In the genomic region with DNA sequence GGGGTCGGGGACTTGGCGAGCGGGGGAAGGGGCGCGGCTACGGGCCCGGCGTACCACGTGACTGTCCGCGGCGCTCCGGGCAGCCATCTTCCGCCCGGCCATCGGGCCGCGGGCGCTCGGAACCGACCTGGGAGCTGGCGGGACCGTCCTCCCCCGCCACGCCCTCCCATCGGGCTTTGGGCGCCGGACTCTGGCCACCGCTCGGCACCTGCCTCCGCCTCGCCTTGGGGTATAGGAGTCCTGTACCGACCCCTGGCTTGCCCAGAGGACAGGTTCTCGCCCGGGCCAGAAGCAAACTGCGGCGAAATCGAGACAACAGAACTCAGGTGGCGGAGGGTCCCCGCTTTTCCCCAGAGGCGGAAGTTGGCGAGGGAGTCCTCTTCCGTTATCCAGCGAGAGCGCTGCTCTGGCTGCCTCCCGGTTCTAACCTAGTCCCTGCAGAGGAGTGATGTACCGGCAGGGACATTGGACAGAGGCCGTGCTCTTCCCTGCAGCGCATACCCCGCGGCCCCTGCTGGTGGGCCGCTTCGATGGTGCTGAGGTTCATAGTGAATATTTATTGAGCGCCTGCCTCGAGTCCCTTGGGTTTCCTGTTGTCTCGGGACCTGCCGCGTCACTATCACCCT, we compare ENCODE assay signal across 8 cellular contexts.
A peak's percentile ranks its signal among the peaks of the same experiment; 100 is the strongest.
DNase-seq lines count a peak whose midpoint lies in the region; ATAC-seq and TF ChIP-seq lines count a peak whose summit lies in the region.

No MANE protein-coding gene starts in this region.

- ATAC-seq in GM18502 (IDR thresholded peaks at IDR 0.05; ENCODE audit: poor library complexity, unreplicated experiment) = peak; percentile 45
- ATAC-seq in HG02884 (IDR thresholded peaks at IDR 0.05; ENCODE audit: unreplicated experiment) = peak; percentile 39

- peak overlapping the region; percentile 97 for H3K27ac ChIP-seq in WERI-Rb-1
- peak overlapping the region; percentile 99 for H3K27ac ChIP-seq in caudate nucleus (ENCODE audit: low read depth, low read length)

- in situ Hi-C loops in ACHN (cut with HindIII; ENCODE audit: low pct_ligation_motif_present, low pct_unique_long_range_greater_than_20kb, low sequenced_read_pairs) = no loop called here

- DNase-seq in ACHN (peak; percentile 85), NCI-H187 (lab: John Stamatoyannopoulos, UW) (peak; percentile 47 to 62), WERI-Rb-1 (peak; percentile 54), caudate nucleus (lab: John Stamatoyannopoulos, UW) (peak in 57 of 61 donors; percentile 52 to 97 (median 81)), islet precursor cell (peak; percentile 88)
- DNase-seq in stimulated activated CD4-positive, alpha-beta T cell treated with anti-CD3 and anti-CD28 coated beads, Interleukin-15, amount 100 ng/mL, for 24 hours = peak; percentile 73

- peak overlapping the region; percentile 61 for H3K4me3 ChIP-seq in WERI-Rb-1 (ENCODE audit: low read depth, low read length)

- TF ChIP-seq CTCF in WERI-Rb-1 (IDR thresholded peaks at IDR 0.05; ENCODE audit: low read depth, low read length) = peak; percentile 28; the same call in 1 of the 2 replicates

- H3K36me3 ChIP-seq in WERI-Rb-1 = no peaks in the 10 kb centered on the region

- H3K27me3 ChIP-seq in WERI-Rb-1 (ENCODE audit: insufficient read depth, low read depth, severe bottlenecking) = no peaks in the 10 kb centered on the region

- H3K9me3 ChIP-seq in WERI-Rb-1 (ENCODE audit: severe bottlenecking) = no peaks in the 10 kb centered on the region

Comparison
In these comparisons a context has a peak if more than half of its experiments do, and no peak if none do; other contexts are left out.
1. Peak in every context shown above with its lines: DNase-seq, ATAC-seq, H3K4me3 ChIP-seq and H3K27ac ChIP-seq.